In genomic region chr1:212482352-212483153, GRCh38 we compare ENCODE assay signal across 1 cellular context.
TF ChIP-seq lines count a peak whose summit lies in the region.

No MANE protein-coding gene starts in this region.

TF ChIP-seq in A549, 52 proteins besides CTCF, POLR2A, EP300 and RAD21 (continued from another document):
- TF ChIP-seq HDAC2 (IDR thresholded peaks at IDR 0.05) (no peak), EHMT2 (IDR thresholded peaks at IDR 0.05; ENCODE audit: low read depth) (no peak), ZFP36 (IDR thresholded peaks at IDR 0.05; ENCODE audit: borderline replicate concordance, partially characterized antibody) (no peak), JUNB (IDR thresholded peaks at IDR 0.05) (peak; percentile 53; the same call in 1 of the 2 replicates), REST (IDR thresholded peaks at IDR 0.05) (no peak), HOXB13 (CRISPR knock-in tag; IDR thresholded peaks at IDR 0.05; ENCODE audit: low read depth) (peak; percentile 74), SMC3 (IDR thresholded peaks at IDR 0.05) (no peak), EHF (CRISPR knock-in tag; IDR thresholded peaks at IDR 0.05) (peak; percentile 90), BHLHE40 (IDR thresholded peaks at IDR 0.05; ENCODE audit: low read depth, low read length) (peak; percentile 39; the same call in 1 of the 2 replicates), ZSCAN20 (CRISPR knock-in tag; IDR thresholded peaks at IDR 0.05) (peak; percentile 75; the same call in 1 of the 2 replicates), RNF2 (IDR thresholded peaks at IDR 0.05; ENCODE audit: borderline replicate concordance, low read depth) (no peak), FOSB (CRISPR knock-in tag; IDR thresholded peaks at IDR 0.05) (peak; percentile 67), MAX (IDR thresholded peaks at IDR 0.05) (peak; percentile 72), CHD2 (IDR thresholded peaks at IDR 0.05; ENCODE audit: low read length, partially characterized antibody) (no peak), FOXS1 (CRISPR knock-in tag; IDR thresholded peaks at IDR 0.05) (peak; percentile 71), HEYL (CRISPR knock-in tag; IDR thresholded peaks at IDR 0.05) (peak; percentile 89), SREBF2 (IDR thresholded peaks at IDR 0.05) (no peak), KDM5A (IDR thresholded peaks at IDR 0.05) (no peak), JUN (IDR thresholded peaks at IDR 0.05) (peak in 1 of 2 experiments; percentile 49; a peak in 2 of 5 replicates), ESRRA (IDR thresholded peaks at IDR 0.05; ENCODE audit: borderline replicate concordance, low read length) (no peak), PHF8 (IDR thresholded peaks at IDR 0.05; ENCODE audit: borderline replicate concordance, low read depth) (no peak), TFCP2L1 (CRISPR knock-in tag; IDR thresholded peaks at IDR 0.05) (no peak), HES2 (IDR thresholded peaks at IDR 0.05) (no peak), FOSL2 (IDR thresholded peaks at IDR 0.05) (0 out of 2 replicates have a peak, but pooled peaks have one; percentile 23), FOSL2 (CRISPR knock-in tag; IDR thresholded peaks at IDR 0.05) (peak; percentile 48), CEBPB (IDR thresholded peaks at IDR 0.05) (no peak), POLR2AphosphoS2 (conservative IDR thresholded peaks at IDR 0.05; ENCODE audit: low read length) (no peak), BCL3 (IDR thresholded peaks at IDR 0.05) (no peak), HOXB5 (CRISPR knock-in tag; IDR thresholded peaks at IDR 0.05) (peak; percentile 73), HOXA7 (CRISPR knock-in tag; IDR thresholded peaks at IDR 0.05) (0 out of 2 replicates have a peak, but pooled peaks have one; percentile 32), TP53 (CRISPR knock-in tag; IDR thresholded peaks at IDR 0.05) (peak; percentile 58; the same call in 1 of the 2 replicates), NFE2L2 (conservative IDR thresholded peaks at IDR 0.05; ENCODE audit: low read length) (no peak), NPAS2 (CRISPR knock-in tag; IDR thresholded peaks at IDR 0.05; ENCODE audit: borderline replicate concordance) (peak; percentile 52; the same call in 1 of the 2 replicates), CBX8 (IDR thresholded peaks at IDR 0.05) (no peak)
TF ChIP-seq in A549: peak in this region for 18.
